In the genomic region with DNA sequence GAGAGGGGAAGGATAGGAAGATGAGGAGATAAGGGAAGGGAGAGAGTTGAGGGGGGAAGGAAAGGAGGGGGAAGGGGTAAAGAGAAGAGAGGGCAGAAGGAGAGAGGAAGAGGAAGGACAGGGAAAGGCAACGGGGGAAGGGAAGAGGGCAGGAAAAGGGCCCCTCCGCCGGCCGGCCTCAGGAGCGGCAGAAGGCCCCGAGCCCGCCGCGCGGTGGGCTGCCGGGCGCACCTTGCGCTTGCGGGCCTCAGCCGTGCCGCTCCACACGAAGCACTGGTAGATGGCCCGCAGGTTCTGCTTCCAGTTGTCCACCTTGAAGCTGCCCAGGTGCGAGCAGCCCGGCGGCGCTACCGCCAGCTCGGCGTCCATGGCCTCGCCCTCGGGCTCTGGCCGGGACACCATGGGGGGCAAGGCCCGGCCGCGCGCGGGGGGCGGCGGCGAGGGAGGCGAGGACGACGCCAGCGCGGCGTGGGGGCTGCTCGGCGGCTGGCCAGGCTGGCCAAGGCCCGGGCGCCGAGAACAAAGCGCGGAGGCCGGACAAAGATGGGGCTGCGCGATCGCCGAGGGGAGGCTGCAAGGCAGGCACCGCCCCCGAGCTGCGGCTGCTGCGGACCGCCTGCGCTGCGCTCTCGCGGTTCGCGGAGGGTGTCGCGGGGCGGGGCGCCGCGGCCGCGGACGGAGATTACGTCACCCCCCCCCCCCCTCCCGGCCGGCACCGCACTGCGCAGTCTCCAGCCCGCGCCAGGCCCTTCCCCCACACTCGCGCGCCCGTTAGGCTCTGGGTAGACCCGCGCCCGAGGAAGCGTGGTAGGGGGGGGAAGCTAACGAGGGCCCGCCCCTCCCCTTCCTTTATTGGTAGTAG, we compare ENCODE assay signal across 8 cellular contexts. TPM values are rescaled to one million over a fixed set of nuclear protein-coding genes. Genes with fewer than 3 reads are reported as not detected.
DNase-seq lines count a peak whose midpoint lies in the region; ATAC-seq and TF ChIP-seq lines count a peak whose summit lies in the region.

Gene USP22, minus strand, starts transcription at position 578 of the 862 bp plus-strand sequence. Its CDS starts 176 bp downstream, at position 402.

- no peaks in the 10 kb centered on the region for H3K9me3 Mint-ChIP-seq in activated T-helper 1 cell treated with anti-CD3 and anti-CD28 coated beads, Interleukin-12 subunit alpha, Interleukin-12 subunit beta, Interleukin-2, Interleukin-4 antibody, amounts not matched to agents 30 ng/mL and 10 ng/mL and 1 ng/mL, durations not matched to agents 14 hours and 24 hours and 36 hours

- H3K27me3 Mint-ChIP-seq in activated T-helper 1 cell treated with anti-CD3 and anti-CD28 coated beads, Interleukin-12 subunit alpha, Interleukin-12 subunit beta, Interleukin-2, Interleukin-4 antibody, amounts not matched to agents 30 ng/mL and 10 ng/mL and 1 ng/mL, durations not matched to agents 14 hours and 24 hours and 36 hours (ENCODE audit: insufficient read depth): no peaks in the 10 kb centered on the region

- DNase-seq in AG08395 (ENCODE audit: low spot score) (peak; percentile 96), NCI-H510A treated with DMSO at 0.1 percent for 48 hours (lab: John Stamatoyannopoulos, UW) (peak; percentile 99), glomerular visceral epithelial cell (ENCODE audit: extremely low spot score) (peak; percentile 99), osteoblast (ENCODE audit: insufficient read length, low spot score, missing footprints) (peak; percentile 97), SIG-M5 (lab: John Stamatoyannopoulos, UW) (no peak)
- no peak for DNase-seq in activated T-helper 1 cell treated with anti-CD3 and anti-CD28 coated beads, Interleukin-12 subunit alpha, Interleukin-12 subunit beta, Interleukin-2, Interleukin-4 antibody, amounts not matched to agents 30 ng/mL and 10 ng/mL and 1 ng/mL, durations not matched to agents 14 hours and 24 hours and 36 hours (ENCODE audit: low spot score)

- H3K4me1 ChIP-seq in osteoblast (ENCODE audit: insufficient read depth, low read length): peaks cover 34% of the 10 kb centered on the region

- H3K36me3 ChIP-seq in osteoblast (ENCODE audit: insufficient read depth, low read length): peaks cover 6% of the 10 kb centered on the region

- peak within 1 kb of the TSS; percentile 93 for H3K4me3 ChIP-seq in osteoblast (ENCODE audit: insufficient read depth, low read length)

- no peaks in the 10 kb centered on the region for H3K27me3 ChIP-seq in osteoblast (ENCODE audit: insufficient read depth, low read length)

- H4K20me1 ChIP-seq in osteoblast (ENCODE audit: insufficient read depth, low read length): peaks cover 37% of the 10 kb centered on the region

- peaks cover 16% of the 10 kb centered on the region for H3K4me1 Mint-ChIP-seq in activated T-helper 1 cell treated with anti-CD3 and anti-CD28 coated beads, Interleukin-12 subunit alpha, Interleukin-12 subunit beta, Interleukin-2, Interleukin-4 antibody, amounts not matched to agents 30 ng/mL and 10 ng/mL and 1 ng/mL, durations not matched to agents 14 hours and 24 hours and 36 hours (ENCODE audit: low read depth)

- H3K36me3 Mint-ChIP-seq in activated T-helper 1 cell treated with anti-CD3 and anti-CD28 coated beads, Interleukin-12 subunit alpha, Interleukin-12 subunit beta, Interleukin-2, Interleukin-4 antibody, amounts not matched to agents 30 ng/mL and 10 ng/mL and 1 ng/mL, durations not matched to agents 14 hours and 24 hours and 36 hours (ENCODE audit: low read depth): peaks cover 10% of the 10 kb centered on the region

- intact Hi-C loops in activated T-helper 1 cell treated with anti-CD3 and anti-CD28 coated beads, Interleukin-12 subunit alpha, Interleukin-12 subunit beta, Interleukin-2, Interleukin-4 antibody, amounts not matched to agents 30 ng/mL and 10 ng/mL and 1 ng/mL, durations not matched to agents 14 hours and 24 hours and 36 hours (cut with micrococcal nuclease): loop anchor here (1.0 to 5.0 kb wide), 12 partner anchors 8 to 415 kb away; partner anchors contain the start of genes DHRS7B, NATD1 and TMEM11

- peak within 1 kb of the TSS; percentile 100 for H3K4me3 Mint-ChIP-seq in activated T-helper 1 cell treated with anti-CD3 and anti-CD28 coated beads, Interleukin-12 subunit alpha, Interleukin-12 subunit beta, Interleukin-2, Interleukin-4 antibody, amounts not matched to agents 30 ng/mL and 10 ng/mL and 1 ng/mL, durations not matched to agents 14 hours and 24 hours and 36 hours

- ATAC-seq in GM18505 (IDR thresholded peaks at IDR 0.05; ENCODE audit: unreplicated experiment): peak; percentile 54
- ATAC-seq in HG02852 (IDR thresholded peaks at IDR 0.05; ENCODE audit: unreplicated experiment): peak; percentile 62

- peak within 1 kb of the TSS; percentile 95 for H3K27ac ChIP-seq in osteoblast (ENCODE audit: low read depth, low read length)

- H3K79me2 ChIP-seq in osteoblast (ENCODE audit: insufficient read depth, low read length): peaks cover 50% of the 10 kb centered on the region

- H3K4me2 ChIP-seq in osteoblast (ENCODE audit: insufficient read depth, low read length): peak within 1 kb of the TSS; percentile 85

- TF ChIP-seq CTCF in osteoblast (IDR thresholded peaks at IDR 0.05; ENCODE audit: extremely low read depth, low read depth, low read length): no peak

- peak within 1 kb of the TSS; percentile 97 for H3K27ac Mint-ChIP-seq in activated T-helper 1 cell treated with anti-CD3 and anti-CD28 coated beads, Interleukin-12 subunit alpha, Interleukin-12 subunit beta, Interleukin-2, Interleukin-4 antibody, amounts not matched to agents 30 ng/mL and 10 ng/mL and 1 ng/mL, durations not matched to agents 14 hours and 24 hours and 36 hours

- peak; percentile 73 for TF ChIP-seq POLR2A in GM18505 (IDR thresholded peaks at IDR 0.05; ENCODE audit: borderline replicate concordance, extremely low read depth, insufficient read depth, insufficient read length)

- H3K9me3 ChIP-seq in osteoblast (ENCODE audit: low read depth, low read length): no peaks in the 10 kb centered on the region

- H2AFZ ChIP-seq in osteoblast (ENCODE audit: low read length): peak within 1 kb of the TSS; percentile 46

RNA-seq across cellular contexts. Expression of gene USP22, which starts in this region (rescaled TPM):
- total RNA-seq in activated T-helper 1 cell treated with anti-CD3 and anti-CD28 coated beads, Interleukin-12 subunit alpha, Interleukin-12 subunit beta, Interleukin-2, Interleukin-4 antibody, amounts not matched to agents 30 ng/mL and 10 ng/mL and 1 ng/mL, durations not matched to agents 14 hours and 24 hours and 36 hours: 147 and 152 TPM in 2 replicates
- 271 and 293 TPM in 2 replicates for total RNA-seq in osteoblast

Comparison
In these comparisons a context has a peak if more than half of its experiments do, and no peak if none do; other contexts are left out.
1. DNase-seq: peak in AG08395 (single experiment), NCI-H510A treated with DMSO at 0.1 percent for 48 hours (single experiment), glomerular visceral epithelial cell (single experiment) and osteoblast (single experiment); none in activated T-helper 1 cell treated with anti-CD3 and anti-CD28 coated beads, Interleukin-12 subunit alpha, Interleukin-12 subunit beta, Interleukin-2, Interleukin-4 antibody, amounts not matched to agents 30 ng/mL and 10 ng/mL and 1 ng/mL, durations not matched to agents 14 hours and 24 hours and 36 hours (single experiment) and SIG-M5 (single experiment).